Comparison of ENCODE assay signal across 13 cellular contexts in genomic region chr16:85138073-85138824, GRCh38. TPM values are rescaled to one million over a fixed set of nuclear protein-coding genes. Genes with fewer than 3 reads are reported as not detected.
DNase-seq lines count a peak whose midpoint lies in the region; ATAC-seq and TF ChIP-seq lines count a peak whose summit lies in the region.
"Had no signal": no experiment of that assay in that cellular context is flagged by ENCODE, and none has a peak within 500 bp of the region (broad histone marks: within the 10 kb centered on the region; RNA-seq: fewer than 3 reads in every experiment).

No MANE protein-coding gene starts in this region.

- no peaks in the 10 kb centered on the region for H3K79me2 ChIP-seq in smooth muscle cell (ENCODE audit: low read depth)

- H2AFZ ChIP-seq in smooth muscle cell (ENCODE audit: low read depth): peak overlapping the region; percentile 54

- peak overlapping the region; percentile 79 for H3K9ac ChIP-seq in adipocyte (ENCODE audit: low read length)
- no peak overlapping the region for H3K9ac ChIP-seq in smooth muscle cell (ENCODE audit: low read depth)

- WGBS in smooth muscle cell (ENCODE audit: low lambda C conversion rate): 65% methylated on average over 12 of the region's 12 CpGs

- H4K20me1 ChIP-seq in smooth muscle cell (ENCODE audit: low read depth): no peaks in the 10 kb centered on the region

- intact Hi-C loops in Caco-2 (cut with micrococcal nuclease; ENCODE audit: unreplicated experiment): no loop called here
- intact Hi-C loops in left lung (cut with DNase I): no loop called here

- H3K4me1 ChIP-seq in Caco-2 (peaks cover 13% of the 10 kb centered on the region), adipocyte (ENCODE audit: control insufficient read depth, insufficient read depth, low read length) (peaks cover 17% of the 10 kb centered on the region), left lung (peaks cover 16 to 40% of the 10 kb centered on the region in 2 donors), smooth muscle cell (ENCODE audit: low read depth) (peaks cover 3% of the 10 kb centered on the region)

- CTCF ChIA-PET in Caco-2 (lab: Charles Lee): interaction anchor here (0.7 to 1.9 kb wide), 4 partner anchors 10 to 192 kb away, joined by 3 to 8 read pairs (median 4); no protein-coding TSS in a partner anchor
- CTCF ChIA-PET in GM10248 (lab: Yijun Ruan, JAX): interaction anchor here (1.9 kb wide), 1 partner anchor 23 kb away, joined by 6 read pairs; no protein-coding TSS in a partner anchor

- H3K27me3 ChIP-seq in Caco-2 (replicated peaks; ENCODE audit: control insufficient read depth, insufficient read depth, low read length) (no peaks in the 10 kb centered on the region), adipocyte (replicated peaks; ENCODE audit: control insufficient read depth, insufficient read depth, low read length) (no peaks in the 10 kb centered on the region), left lung (peaks cover 0 to 17% of the 10 kb centered on the region in 2 donors), smooth muscle cell (ENCODE audit: low read depth) (no peaks in the 10 kb centered on the region)
- H3K27me3 ChIP-seq: Peyer's patch had no signal

- no peaks in the 10 kb centered on the region for H3K27me3 Mint-ChIP-seq in Caco-2 (ENCODE audit: insufficient read depth, unreplicated experiment)

- peaks cover 10% of the 10 kb centered on the region for H3K36me3 Mint-ChIP-seq in Caco-2 (ENCODE audit: insufficient read depth, unreplicated experiment)
- H3K36me3 Mint-ChIP-seq: activated naive CD4-positive, alpha-beta T cell treated with anti-CD3 and anti-CD28 coated beads, Interleukin-2, amount 10 ng/mL, durations not matched to agents 7 days and 5 days had no signal

- peak overlapping the region; percentile 19 for H3K27ac Mint-ChIP-seq in Caco-2 (ENCODE audit: unreplicated experiment)
- H3K27ac Mint-ChIP-seq: activated naive CD4-positive, alpha-beta T cell treated with anti-CD3 and anti-CD28 coated beads, Interleukin-2, amount 10 ng/mL, durations not matched to agents 7 days and 5 days; H9 had no signal

- peak overlapping the region; percentile 67 for H3K4me3 Mint-ChIP-seq in Caco-2 (ENCODE audit: unreplicated experiment)
- H3K4me3 Mint-ChIP-seq: activated naive CD4-positive, alpha-beta T cell treated with anti-CD3 and anti-CD28 coated beads, Interleukin-2, amount 10 ng/mL, durations not matched to agents 7 days and 5 days; H9 had no signal

- H3K9me3 ChIP-seq in Caco-2 (no peaks in the 10 kb centered on the region), adipocyte (ENCODE audit: control insufficient read depth, low read length) (no peaks in the 10 kb centered on the region), left lung (no peaks in the 10 kb centered on the region), smooth muscle cell (replicated peaks; ENCODE audit: low read depth) (no peaks in the 10 kb centered on the region)
- H3K9me3 ChIP-seq: Peyer's patch had no signal

- H3K9me3 Mint-ChIP-seq in Caco-2 (ENCODE audit: unreplicated experiment): no peaks in the 10 kb centered on the region
- H3K9me3 Mint-ChIP-seq: activated naive CD4-positive, alpha-beta T cell treated with anti-CD3 and anti-CD28 coated beads, Interleukin-2, amount 10 ng/mL, durations not matched to agents 7 days and 5 days had no signal

- POLR2A ChIA-PET in Caco-2 (lab: Charles Lee) (no interaction called here), GM10248 (lab: Yijun Ruan, JAX) (no interaction called here)

- H3K4me1 Mint-ChIP-seq in Caco-2 (ENCODE audit: low read depth, unreplicated experiment): peaks cover 24% of the 10 kb centered on the region

- H3K27ac ChIP-seq in left lung (peak overlapping the region; percentile 72 to 85), smooth muscle cell (ENCODE audit: low read depth) (no peak overlapping the region)

- no peaks in the 10 kb centered on the region for H3F3A ChIP-seq in smooth muscle cell (ENCODE audit: low read depth)

- no peak for ATAC-seq in left lung
- ATAC-seq in HG03025 (IDR thresholded peaks at IDR 0.05; ENCODE audit: low FRiP score, unreplicated experiment): no peak

- no peaks in the 10 kb centered on the region for H3K36me3 ChIP-seq in Caco-2 (ENCODE audit: control insufficient read depth, insufficient read depth, low read length)
- no peaks in the 10 kb centered on the region for H3K36me3 ChIP-seq in adipocyte (ENCODE audit: control insufficient read depth, insufficient read depth, low read length, severe bottlenecking)
- no peaks in the 10 kb centered on the region for H3K36me3 ChIP-seq in left lung
- no peaks in the 10 kb centered on the region for H3K36me3 ChIP-seq in smooth muscle cell (ENCODE audit: low read depth)
- H3K36me3 ChIP-seq: Peyer's patch had no signal

- no TSS peak for BruUV-seq in Caco-2 (replicated peaks; lab: Mats Ljungman, UMichigan)

- DNase-seq in Caco-2 (no peak), adipocyte (ENCODE audit: low read depth) (no peak), left lung (no peak), smooth muscle cell (lab: John Stamatoyannopoulos, UW; ENCODE audit: unreplicated experiment) (no peak), NCI-H1092 treated with DMSO at 0.1 percent for 48 hours (lab: John Stamatoyannopoulos, UW) (no peak), GM10248 (ENCODE audit: extremely low spot score) (no peak)
- no peak for DNase-seq in central memory CD4-positive, alpha-beta T cell
- DNase-seq: activated naive CD4-positive, alpha-beta T cell treated with anti-CD3 and anti-CD28 coated beads, Interleukin-2, amount 10 ng/mL, durations not matched to agents 7 days and 5 days; H9; MV-4-11 had no signal

- no peak overlapping the region for H3K4me3 ChIP-seq in Caco-2 (ENCODE audit: low read depth, low read length)
- peak overlapping the region; percentile 73 for H3K4me3 ChIP-seq in adipocyte (ENCODE audit: low read length)
- H3K4me3 ChIP-seq in left lung: no peak overlapping the region
- H3K4me3 ChIP-seq in smooth muscle cell: no peak overlapping the region

- H3K4me2 ChIP-seq in smooth muscle cell: peak overlapping the region; percentile 82

- TF ChIP-seq CTCF in Caco-2 (IDR thresholded peaks at IDR 0.05; ENCODE audit: insufficient read depth in 1 of 2, low read depth in 1 of 2, low read length in 1 of 2, severe bottlenecking in 1 of 2, unreplicated experiment in 1 of 2): no peak
- no peak for TF ChIP-seq CTCF in left lung (IDR thresholded peaks at IDR 0.05)
- TF ChIP-seq CTCF in smooth muscle cell (IDR thresholded peaks at IDR 0.05; ENCODE audit: borderline replicate concordance, insufficient read depth, poor library complexity, severe bottlenecking): no peak
- TF ChIP-seq CTCF in GM10248 (IDR thresholded peaks at IDR 0.05; ENCODE audit: control extremely low read depth, extremely low read depth, low read depth, missing control alignments): no peak

RNA-seq across cellular contexts. Expression of gene CIBAR2, which starts 26.0 kb away (rescaled TPM):
- not detected in 2 replicates for total RNA-seq in Caco-2 (2022)
- 1 to 10 TPM in 1 of 2 donors, under 1 TPM in 1; 0.29 to 9.6 TPM for total RNA-seq in left lung
- not detected in 2 replicates for total RNA-seq in smooth muscle cell
- not detected in 2 replicates for polyA plus RNA-seq in smooth muscle cell
- total RNA-seq: activated CD8-positive, alpha-beta memory T cell treated with anti-CD3 and anti-CD28 coated beads for 36 hours; H9; Peyer's patch had no signal
